1 cellular context compared by ENCODE assay signal in the genomic region with DNA sequence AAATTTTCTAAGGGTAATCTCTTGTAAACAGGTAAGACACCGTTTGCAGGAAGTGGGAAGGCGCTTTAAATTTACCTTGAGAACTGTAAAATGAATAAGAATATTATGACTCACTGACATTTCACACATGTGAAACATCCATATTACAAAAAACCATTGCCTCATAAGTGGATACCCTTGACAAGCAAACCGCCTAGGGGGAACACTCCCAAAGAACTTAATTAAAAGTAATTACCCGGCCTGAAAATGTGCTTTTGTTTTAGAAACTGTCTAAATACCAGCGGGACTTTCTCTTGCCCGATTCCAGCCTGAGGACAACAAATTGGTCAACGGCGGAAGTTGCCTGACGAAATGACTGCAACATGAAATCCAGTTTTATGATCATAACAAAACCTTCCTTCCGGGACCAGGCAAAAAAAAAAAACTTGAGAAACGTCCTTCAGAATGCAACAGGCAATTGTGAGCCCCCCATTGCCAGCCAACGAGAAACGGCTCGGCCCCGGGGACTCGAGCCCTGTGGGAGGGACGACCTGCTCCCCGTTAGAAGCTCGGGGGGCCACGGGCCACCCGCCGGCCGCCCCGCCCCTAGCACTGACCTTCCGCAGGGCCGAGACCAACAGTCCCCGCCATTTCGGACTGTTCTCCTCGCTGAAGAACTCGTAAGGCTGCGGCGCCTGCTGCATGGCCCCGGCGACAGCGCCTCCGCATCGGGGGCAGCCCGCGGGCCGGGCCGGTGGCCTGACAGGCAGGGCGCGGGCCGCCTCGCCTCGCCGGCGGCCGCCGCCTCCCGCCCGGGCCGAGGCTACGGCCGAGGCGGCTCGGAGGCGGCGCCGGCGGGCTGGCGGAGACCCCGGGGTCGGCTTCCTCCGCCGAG.
TF ChIP-seq lines count a peak whose summit lies in the region.

No MANE protein-coding gene starts in this region.

TF ChIP-seq in HEK293, 187 proteins besides CTCF, POLR2A, EP300 and RAD21 (continued from another document and continues in another):
- TF ChIP-seq ZBTB11 (tag by site-specific recombination; conservative IDR thresholded peaks at IDR 0.05; ENCODE audit: low read depth) (peak; percentile 57), GFI1B (tag by site-specific recombination; IDR thresholded peaks at IDR 0.05) (no peak), ZNF19 (tag by site-specific recombination; IDR thresholded peaks at IDR 0.05; ENCODE audit: low read depth) (no peak), ZNF792 (tag by site-specific recombination; IDR thresholded peaks at IDR 0.05) (no peak), ZNF629 (tag by site-specific recombination; IDR thresholded peaks at IDR 0.05) (peak; percentile 68), ZNF274 (IDR thresholded peaks at IDR 0.05; ENCODE audit: low read length) (no peak), ZNF274 (tag by site-specific recombination; IDR thresholded peaks at IDR 0.05; ENCODE audit: borderline replicate concordance) (no peak), TRIM28 (IDR thresholded peaks at IDR 0.05; ENCODE audit: borderline replicate concordance, low read length) (no peak), ZNF433 (tag by site-specific recombination; IDR thresholded peaks at IDR 0.05; ENCODE audit: low read depth) (no peak), ZNF571 (tag by site-specific recombination; IDR thresholded peaks at IDR 0.05) (no peak), SP7 (tag by site-specific recombination; IDR thresholded peaks at IDR 0.05) (0 out of 2 replicates have a peak, but pooled peaks have one; percentile 13), ZNF202 (tag by site-specific recombination; IDR thresholded peaks at IDR 0.05; ENCODE audit: borderline replicate concordance) (no peak), ZNF211 (tag by site-specific recombination; IDR thresholded peaks at IDR 0.05; ENCODE audit: low read depth) (no peak), ZNF548 (tag by site-specific recombination; IDR thresholded peaks at IDR 0.05) (no peak), ZNF561 (tag by site-specific recombination; IDR thresholded peaks at IDR 0.05; ENCODE audit: borderline replicate concordance) (no peak), ZNF677 (tag by site-specific recombination; IDR thresholded peaks at IDR 0.05) (no peak), PRDM6 (tag by site-specific recombination; IDR thresholded peaks at IDR 0.05) (peak; percentile 71), ZNF362 (tag by site-specific recombination; IDR thresholded peaks at IDR 0.05) (0 out of 2 replicates have a peak, but pooled peaks have one; percentile 29), SCRT2 (tag by site-specific recombination; IDR thresholded peaks at IDR 0.05) (peak; percentile 75), TCF7L2 (IDR thresholded peaks at IDR 0.05; ENCODE audit: borderline replicate concordance, low read depth, low read length) (no peak), ZFP69B (tag by site-specific recombination; IDR thresholded peaks at IDR 0.05) (no peak), ZIC2 (tag by site-specific recombination; IDR thresholded peaks at IDR 0.05) (peak; percentile 67), ZNF10 (tag by site-specific recombination; IDR thresholded peaks at IDR 0.05) (no peak), ZNF768 (tag by site-specific recombination; IDR thresholded peaks at IDR 0.05) (no peak), ZNF239 (tag by site-specific recombination; IDR thresholded peaks at IDR 0.05) (no peak), PRDM2 (tag by site-specific recombination; IDR thresholded peaks at IDR 0.05; ENCODE audit: borderline replicate concordance) (no peak), ZNF221 (tag by site-specific recombination; IDR thresholded peaks at IDR 0.05; ENCODE audit: borderline replicate concordance) (no peak), ZBTB1 (tag by site-specific recombination; IDR thresholded peaks at IDR 0.05) (no peak), ZNF580 (tag by site-specific recombination; IDR thresholded peaks at IDR 0.05) (no peak), ZNF473 (tag by site-specific recombination; IDR thresholded peaks at IDR 0.05) (no peak)
- TF ChIP-seq, protein P1, sequence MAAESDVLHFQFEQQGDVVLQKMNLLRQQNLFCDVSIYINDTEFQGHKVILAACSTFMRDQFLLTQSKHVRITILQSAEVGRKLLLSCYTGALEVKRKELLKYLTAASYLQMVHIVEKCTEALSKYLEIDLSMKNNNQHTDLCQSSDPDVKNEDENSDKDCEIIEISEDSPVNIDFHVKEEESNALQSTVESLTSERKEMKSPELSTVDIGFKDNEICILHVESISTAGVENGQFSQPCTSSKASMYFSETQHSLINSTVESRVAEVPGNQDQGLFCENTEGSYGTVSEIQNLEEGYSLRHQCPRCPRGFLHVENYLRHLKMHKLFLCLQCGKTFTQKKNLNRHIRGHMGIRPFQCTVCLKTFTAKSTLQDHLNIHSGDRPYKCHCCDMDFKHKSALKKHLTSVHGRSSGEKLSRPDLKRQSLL (tag by site-specific recombination; IDR thresholded peaks at IDR 0.05): no peak
- TF ChIP-seq, protein P2, sequence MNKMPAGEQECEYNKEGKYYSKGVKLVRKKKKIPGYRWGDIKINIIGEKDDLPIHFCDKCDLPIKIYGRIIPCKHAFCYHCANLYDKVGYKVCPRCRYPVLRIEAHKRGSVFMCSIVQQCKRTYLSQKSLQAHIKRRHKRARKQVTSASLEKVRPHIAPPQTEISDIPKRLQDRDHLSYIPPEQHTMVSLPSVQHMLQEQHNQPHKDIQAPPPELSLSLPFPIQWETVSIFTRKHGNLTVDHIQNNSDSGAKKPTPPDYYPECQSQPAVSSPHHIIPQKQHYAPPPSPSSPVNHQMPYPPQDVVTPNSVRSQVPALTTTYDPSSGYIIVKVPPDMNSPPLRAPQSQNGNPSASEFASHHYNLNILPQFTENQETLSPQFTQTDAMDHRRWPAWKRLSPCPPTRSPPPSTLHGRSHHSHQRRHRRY (tag by site-specific recombination; IDR thresholded peaks at IDR 0.05): no peak
- TF ChIP-seq, protein P3, sequence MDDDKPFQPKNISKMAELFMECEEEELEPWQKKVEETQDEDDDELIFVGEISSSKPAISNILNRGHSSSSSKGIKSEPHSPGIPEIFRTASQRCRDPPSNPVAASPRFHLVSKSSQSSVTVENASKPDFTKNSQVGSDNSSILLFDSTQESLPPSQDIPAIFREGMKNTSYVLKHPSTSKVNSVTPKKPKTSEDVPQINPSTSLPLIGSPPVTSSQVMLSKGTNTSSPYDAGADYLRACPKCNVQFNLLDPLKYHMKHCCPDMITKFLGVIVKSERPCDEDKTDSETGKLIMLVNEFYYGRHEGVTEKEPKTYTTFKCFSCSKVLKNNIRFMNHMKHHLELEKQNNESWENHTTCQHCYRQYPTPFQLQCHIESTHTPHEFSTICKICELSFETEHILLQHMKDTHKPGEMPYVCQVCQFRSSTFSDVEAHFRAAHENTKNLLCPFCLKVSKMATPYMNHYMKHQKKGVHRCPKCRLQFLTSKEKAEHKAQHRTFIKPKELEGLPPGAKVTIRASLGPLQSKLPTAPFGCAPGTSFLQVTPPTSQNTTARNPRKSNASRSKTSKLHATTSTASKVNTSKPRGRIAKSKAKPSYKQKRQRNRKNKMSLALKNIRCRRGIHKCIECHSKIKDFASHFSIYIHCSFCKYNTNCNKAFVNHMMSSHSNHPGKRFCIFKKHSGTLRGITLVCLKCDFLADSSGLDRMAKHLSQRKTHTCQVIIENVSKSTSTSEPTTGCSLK (tag by site-specific recombination; IDR thresholded peaks at IDR 0.05): no peak
- TF ChIP-seq, protein P4, sequence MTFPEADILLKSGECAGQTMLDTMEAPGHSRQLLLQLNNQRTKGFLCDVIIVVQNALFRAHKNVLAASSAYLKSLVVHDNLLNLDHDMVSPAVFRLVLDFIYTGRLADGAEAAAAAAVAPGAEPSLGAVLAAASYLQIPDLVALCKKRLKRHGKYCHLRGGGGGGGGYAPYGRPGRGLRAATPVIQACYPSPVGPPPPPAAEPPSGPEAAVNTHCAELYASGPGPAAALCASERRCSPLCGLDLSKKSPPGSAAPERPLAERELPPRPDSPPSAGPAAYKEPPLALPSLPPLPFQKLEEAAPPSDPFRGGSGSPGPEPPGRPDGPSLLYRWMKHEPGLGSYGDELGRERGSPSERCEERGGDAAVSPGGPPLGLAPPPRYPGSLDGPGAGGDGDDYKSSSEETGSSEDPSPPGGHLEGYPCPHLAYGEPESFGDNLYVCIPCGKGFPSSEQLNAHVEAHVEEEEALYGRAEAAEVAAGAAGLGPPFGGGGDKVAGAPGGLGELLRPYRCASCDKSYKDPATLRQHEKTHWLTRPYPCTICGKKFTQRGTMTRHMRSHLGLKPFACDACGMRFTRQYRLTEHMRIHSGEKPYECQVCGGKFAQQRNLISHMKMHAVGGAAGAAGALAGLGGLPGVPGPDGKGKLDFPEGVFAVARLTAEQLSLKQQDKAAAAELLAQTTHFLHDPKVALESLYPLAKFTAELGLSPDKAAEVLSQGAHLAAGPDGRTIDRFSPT (tag by site-specific recombination; IDR thresholded peaks at IDR 0.05): no peak
